17 cellular contexts compared by ENCODE assay signal in the genomic region with DNA sequence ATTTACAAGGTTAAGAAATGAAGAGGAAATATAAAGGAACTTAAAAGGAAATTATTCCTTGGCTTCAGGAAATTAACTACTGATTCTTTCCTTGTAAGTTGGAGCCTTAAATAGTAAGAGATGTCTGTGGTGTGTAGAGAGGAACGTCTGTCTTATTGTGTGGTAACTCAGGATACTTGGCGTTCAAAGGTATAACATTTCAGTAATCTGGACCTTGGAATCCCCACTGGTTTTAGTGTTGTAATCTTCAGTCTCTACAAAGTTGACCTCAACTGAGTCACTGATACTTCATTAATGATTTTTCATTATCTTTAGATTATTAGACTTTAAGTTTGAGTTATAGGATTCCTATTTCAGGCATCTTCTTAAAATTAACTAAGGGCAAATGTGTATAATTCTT.
A peak's percentile ranks its signal among the peaks of the same experiment; 100 is the strongest.
DNase-seq lines count a peak whose midpoint lies in the region; ATAC-seq, FAIRE-seq and TF ChIP-seq lines count a peak whose summit lies in the region.
"Had no signal": no experiment of that assay in that cellular context is flagged by ENCODE, and none has a peak within 500 bp of the region (broad histone marks: within the 10 kb centered on the region; RNA-seq: fewer than 3 reads in every experiment).

No MANE protein-coding gene starts in this region.

- H3K23ac ChIP-seq in mesenchymal stem cell (ENCODE audit: low read length in 2 of 2) = no peak overlapping the region

- H2BK12ac ChIP-seq in mesenchymal stem cell (ENCODE audit: low read length in 2 of 2) = no peak overlapping the region

- 79% methylated on average over 1 of the region's 2 CpGs for WGBS in mesenchymal stem cell

- H3K9ac ChIP-seq in kidney (ENCODE audit: low read length in 2 of 2) (no peak overlapping the region), mesenchymal stem cell (ENCODE audit: low read length) (no peak overlapping the region)

- peak overlapping the region; percentile 48 for H3K27ac ChIP-seq in VCaP
- H3K27ac ChIP-seq in kidney (ENCODE audit: low read depth in 2 of 2, low read length in 2 of 2) = peak overlapping the region in 1 of 2 donors; percentile 47
- no peak overlapping the region for H3K27ac ChIP-seq in mesenchymal stem cell (ENCODE audit: low read length, poor library complexity, severe bottlenecking)
- H3K27ac ChIP-seq: C4-2B had no signal

- H3K18ac ChIP-seq in mesenchymal stem cell (ENCODE audit: low read depth in 1 of 2, low read length in 2 of 2) = no peak overlapping the region

- H3K79me1 ChIP-seq in mesenchymal stem cell (replicated peaks; ENCODE audit: low read length, poor library complexity, severe bottlenecking) = no peaks in the 10 kb centered on the region

- no peak overlapping the region for H2BK15ac ChIP-seq in mesenchymal stem cell (ENCODE audit: low read depth, poor library complexity, severe bottlenecking)

- H2AK5ac ChIP-seq in mesenchymal stem cell (ENCODE audit: low read length, severe bottlenecking) = no peak overlapping the region

- intact Hi-C loops in kidney (cut with DNase I) = no loop called here

- no peak overlapping the region for H4K8ac ChIP-seq in mesenchymal stem cell (ENCODE audit: low read length)

- H3K4me1 ChIP-seq in kidney (ENCODE audit: control insufficient read depth in 1 of 2, insufficient read depth in 1 of 2, low read depth in 1 of 2, low read length in 2 of 2) (peaks cover 2 to 4% of the 10 kb centered on the region in 2 donors), mesenchymal stem cell (ENCODE audit: control insufficient read depth, insufficient read depth, low read depth, low read length) (peaks cover 2% of the 10 kb centered on the region)

- H2BK5ac ChIP-seq in mesenchymal stem cell (ENCODE audit: low read depth, low read length, poor library complexity, severe bottlenecking) = no peak overlapping the region

- peak overlapping the region; percentile 17 to 26 for H3K4me3 ChIP-seq in kidney (ENCODE audit: low read length in 2 of 2)
- no peak overlapping the region for H3K4me3 ChIP-seq in mesenchymal stem cell (ENCODE audit: insufficient read depth in 1 of 2, low read depth in 1 of 2, low read length in 2 of 2)
- H3K4me3 ChIP-seq: GM12878, GM23338 had no signal

- H3K9me3 ChIP-seq in kidney (ENCODE audit: control insufficient read depth in 1 of 2, low read length in 2 of 2) (no peaks in the 10 kb centered on the region), mesenchymal stem cell (ENCODE audit: control insufficient read depth, low read length) (no peaks in the 10 kb centered on the region)

- H3K27me3 ChIP-seq in mesenchymal stem cell (ENCODE audit: control insufficient read depth in 1 of 2, insufficient read depth in 1 of 2, low read length in 2 of 2) = no peaks in the 10 kb centered on the region

- TF ChIP-seq CTCF in VCaP (conservative IDR thresholded peaks at IDR 0.05) = no peak
- TF ChIP-seq CTCF in kidney (IDR thresholded peaks at IDR 0.05; ENCODE audit: borderline replicate concordance, extremely low read depth, insufficient read depth) = no peak

- no peak overlapping the region for H2AFZ ChIP-seq in mesenchymal stem cell (ENCODE audit: low read depth, low read length)
- H2AFZ ChIP-seq: GM23338 had no signal

- H3K36me3 ChIP-seq in kidney (ENCODE audit: control insufficient read depth in 1 of 2, insufficient read depth in 2 of 2, low read length in 2 of 2) = no peaks in the 10 kb centered on the region
- no peaks in the 10 kb centered on the region for H3K36me3 ChIP-seq in mesenchymal stem cell (ENCODE audit: control insufficient read depth in 1 of 2, insufficient read depth in 2 of 2, low read depth in 1 of 2, low read length in 2 of 2)

- no peak for FAIRE-seq in kidney (lab: Jason Lieb, UNC)
- FAIRE-seq: A204.1, GM12878, H54 had no signal

- no peak for ATAC-seq in activated CD4-positive, CD25-positive, alpha-beta regulatory T cell treated with anti-CD3 and anti-CD28 coated beads, Interleukin-2, amount 50 U/mL, for 24 hours
- ATAC-seq: GM23338 had no signal

- H3K4me2 ChIP-seq in mesenchymal stem cell (ENCODE audit: low read length, poor library complexity, severe bottlenecking) = no peak overlapping the region
- H3K4me2 ChIP-seq: GM23338 had no signal

- no peak overlapping the region for H3K4ac ChIP-seq in mesenchymal stem cell (ENCODE audit: low read depth in 1 of 2, low read length in 2 of 2)

- DNase-seq in kidney = no peak
- DNase-seq in renal cortical epithelial cell (ENCODE audit: low read depth) = peak; percentile 84
- no peak for DNase-seq in NCI-H146 treated with DMSO at 0.1 percent for 48 hours (lab: John Stamatoyannopoulos, UW; ENCODE audit: unreplicated experiment)
- DNase-seq in mesenchymal stem cell = no peak
- no peak for DNase-seq in DMS153 (lab: John Stamatoyannopoulos, UW)
- DNase-seq: AML-193; CD4-positive, alpha-beta T cell; DND-41; EL; HCEC 1CT had no signal

- no peak overlapping the region for H3K14ac ChIP-seq in mesenchymal stem cell (ENCODE audit: low read length in 2 of 2)

- no peak overlapping the region for H4K91ac ChIP-seq in mesenchymal stem cell (ENCODE audit: low read length)

- no peak overlapping the region for H2BK120ac ChIP-seq in mesenchymal stem cell (ENCODE audit: low read depth, low read length)

Comparison
In these comparisons a context has a peak if more than half of its experiments do, and no peak if none do; other contexts are left out.
1. H3K4me3 ChIP-seq: peak in kidney (2 of 2); none in mesenchymal stem cell (0 of 2).